ENCODE assay signal across 14 cellular contexts in the genomic region with DNA sequence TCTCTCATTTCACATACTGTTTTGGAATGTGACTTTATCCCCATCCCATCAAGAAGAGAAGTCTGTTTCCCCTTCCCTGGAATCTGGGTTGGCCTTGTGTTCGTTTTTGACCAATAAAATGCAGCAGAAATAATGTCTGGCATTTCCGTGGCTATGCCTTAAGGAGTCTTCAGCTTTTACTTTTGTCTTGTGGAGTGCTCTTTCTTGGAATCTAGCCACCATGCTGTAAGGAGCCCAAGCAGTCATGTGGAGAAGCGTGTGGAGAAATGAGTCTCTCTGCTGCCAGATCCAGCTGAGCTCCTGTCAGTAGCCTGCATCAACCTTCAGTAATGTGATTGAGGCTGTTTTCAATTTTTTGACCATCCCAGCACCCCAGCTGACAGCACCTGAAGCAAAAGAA.
"Had no signal": no experiment of that assay in that cellular context is flagged by ENCODE, and none has a peak within 500 bp of the region (broad histone marks: within the 10 kb centered on the region; RNA-seq: fewer than 3 reads in every experiment).

No MANE protein-coding gene starts in this region.

- H3K9me3 ChIP-seq: adrenal gland had no signal

- DNase-seq: activated CD4-positive, alpha-beta T cell treated with anti-CD3 and anti-CD28 coated beads for 4 hours; activated naive CD4-positive, alpha-beta T cell treated with anti-CD3 and anti-CD28 coated beads for 36 hours; adrenal gland; effector CD8-positive, alpha-beta T cell; left colon; nucleus accumbens; right cardiac atrium; stimulated activated CD4-positive, alpha-beta T cell treated with anti-CD3 and anti-CD28 coated beads, Interleukin-2, amount 100 ng/mL, for 24 hours; stimulated activated naive CD4-positive, alpha-beta T cell; substantia nigra; T-helper 1 cell had no signal

- H3K4me1 ChIP-seq: adrenal gland had no signal

- H3K4me3 ChIP-seq: adrenal gland, cardiac muscle cell, coronary artery, lung had no signal

- H3K36me3 ChIP-seq: adrenal gland, cardiac muscle cell had no signal

- H3K27ac ChIP-seq: adrenal gland, cardiac muscle cell, coronary artery had no signal

- H3K27me3 ChIP-seq: cardiac muscle cell had no signal
